In genomic region chr12:65877836-65878235, GRCh38 we compare ENCODE assay signal across 16 cellular contexts. TPM values are rescaled to one million over a fixed set of nuclear protein-coding genes. Genes with fewer than 3 reads are reported as not detected.
"Had no signal": no experiment of that assay in that cellular context is flagged by ENCODE, and none has a peak within 500 bp of the region (broad histone marks: within the 10 kb centered on the region; RNA-seq: fewer than 3 reads in every experiment).

No MANE protein-coding gene starts in this region.

- H3K9me3 ChIP-seq: ascending aorta, colonic mucosa, gastroesophageal sphincter, psoas muscle, sigmoid colon, suprapubic skin, upper lobe of left lung had no signal

- H3K27ac Mint-ChIP-seq: activated CD4-positive, alpha-beta T cell treated with anti-CD3 and anti-CD28 coated beads for 36 hours; activated CD8-positive, alpha-beta T cell treated with anti-CD3 and anti-CD28 coated beads, Interleukin-2, amount 10 ng/mL, durations not matched to agents 7 days and 5 days; T-helper 2 cell treated with Interferon-gamma antibody and Interleukin-4, amounts not matched to agents 5 μg/mL and 100 μg/mL, for 36 hours had no signal

- H3K9me3 Mint-ChIP-seq: naive B cell; T-helper 2 cell treated with Interferon-gamma antibody and Interleukin-4, amounts not matched to agents 5 μg/mL and 100 μg/mL, for 36 hours had no signal

- H3K27me3 ChIP-seq: ascending aorta, colonic mucosa, gastroesophageal sphincter, sigmoid colon, suprapubic skin, upper lobe of left lung had no signal

- H3K27ac ChIP-seq: ascending aorta, colonic mucosa, gastroesophageal sphincter, psoas muscle, sigmoid colon, suprapubic skin, upper lobe of left lung had no signal

- H3K4me3 Mint-ChIP-seq: activated CD4-positive, alpha-beta T cell treated with anti-CD3 and anti-CD28 coated beads for 36 hours; activated CD8-positive, alpha-beta T cell treated with anti-CD3 and anti-CD28 coated beads, Interleukin-2, amount 10 ng/mL, durations not matched to agents 7 days and 5 days; naive B cell; T-helper 2 cell treated with Interferon-gamma antibody and Interleukin-4, amounts not matched to agents 5 μg/mL and 100 μg/mL, for 36 hours had no signal

- H3K36me3 ChIP-seq: ascending aorta, colonic mucosa, gastroesophageal sphincter, sigmoid colon, suprapubic skin, upper lobe of left lung had no signal

- H3K4me3 ChIP-seq: ascending aorta, colonic mucosa, gastroesophageal sphincter, psoas muscle, sigmoid colon, suprapubic skin, upper lobe of left lung had no signal

- DNase-seq: activated CD4-positive, alpha-beta T cell treated with anti-CD3 and anti-CD28 coated beads for 36 hours; activated CD8-positive, alpha-beta memory T cell treated with anti-CD3 and anti-CD28 coated beads, Interleukin-2, amount 50 U/mL, for 48 hours; activated CD8-positive, alpha-beta T cell treated with anti-CD3 and anti-CD28 coated beads, Interleukin-2, amount 10 ng/mL, durations not matched to agents 7 days and 5 days; colonic mucosa; hippocampal formation; naive B cell; psoas muscle; sigmoid colon; stimulated activated CD4-positive, alpha-beta T cell treated with anti-CD3 and anti-CD28 coated beads, Interleukin-2, amount 100 ng/mL, for 48 hours; stimulated activated naive CD4-positive, alpha-beta T cell treated with Interleukin-2 at 50 U/mL for 16 hours; upper lobe of left lung had no signal

- H3K4me1 Mint-ChIP-seq: activated CD4-positive, alpha-beta T cell treated with anti-CD3 and anti-CD28 coated beads for 36 hours had no signal

RNA-seq across cellular contexts. Expression of gene HMGA2, which starts 53.6 kb away (rescaled TPM):
- total RNA-seq: activated CD4-positive, alpha-beta T cell treated with anti-CD3 and anti-CD28 coated beads for 36 hours; activated CD8-positive, alpha-beta T cell treated with anti-CD3 and anti-CD28 coated beads, Interleukin-2, amount 10 ng/mL, durations not matched to agents 7 days and 5 days; ascending aorta had no signal
- polyA plus RNA-seq: liver had no signal
